2 cellular contexts compared by ENCODE assay signal in the genomic region with DNA sequence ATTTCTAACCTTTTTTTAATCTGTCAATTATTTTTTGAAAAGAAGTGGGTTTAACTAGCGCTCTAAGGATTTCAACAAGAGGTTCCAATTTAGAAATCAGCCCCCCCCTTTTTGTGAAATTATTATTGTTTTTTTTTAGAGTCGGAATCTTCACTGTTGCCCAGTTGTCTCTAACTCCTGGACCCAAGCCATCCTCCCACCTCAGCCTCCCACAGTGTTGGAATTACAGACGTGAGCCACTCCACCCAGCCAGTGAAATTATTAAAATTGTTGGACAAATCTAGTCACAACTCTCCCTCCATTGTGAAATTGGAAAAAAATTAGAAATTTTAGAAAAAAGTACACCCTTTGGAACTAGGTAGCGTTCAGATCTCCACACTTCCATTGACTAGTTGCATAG.
TF ChIP-seq lines count a peak whose summit lies in the region.

No MANE protein-coding gene starts in this region.

TF ChIP-seq in A549, 52 proteins besides CTCF, POLR2A, EP300 and RAD21:
- TF ChIP-seq ESRRA (IDR thresholded peaks at IDR 0.05; ENCODE audit: borderline replicate concordance, low read length), result no peak
- no peak for TF ChIP-seq HOXA7 (CRISPR knock-in tag; IDR thresholded peaks at IDR 0.05)
- TF ChIP-seq ATOH8 (CRISPR knock-in tag; IDR thresholded peaks at IDR 0.05; ENCODE audit: low read depth), result no peak
- no peak for TF ChIP-seq EHMT2 (IDR thresholded peaks at IDR 0.05; ENCODE audit: low read depth)
- no peak for TF ChIP-seq CHD4 (IDR thresholded peaks at IDR 0.05; ENCODE audit: borderline replicate concordance)
- TF ChIP-seq PHF8 (IDR thresholded peaks at IDR 0.05; ENCODE audit: borderline replicate concordance, low read depth), result no peak
- no peak for TF ChIP-seq FOXS1 (CRISPR knock-in tag; IDR thresholded peaks at IDR 0.05)
- TF ChIP-seq HDAC2 (IDR thresholded peaks at IDR 0.05), result no peak
- no peak for TF ChIP-seq MAFK (IDR thresholded peaks at IDR 0.05; ENCODE audit: partially characterized antibody)
- TF ChIP-seq BHLHE40 (IDR thresholded peaks at IDR 0.05; ENCODE audit: low read depth, low read length), result no peak
- TF ChIP-seq FOSL2 (IDR thresholded peaks at IDR 0.05), result no peak
- TF ChIP-seq FOSL2 (CRISPR knock-in tag; IDR thresholded peaks at IDR 0.05), result no peak
- no peak for TF ChIP-seq CBX2 (IDR thresholded peaks at IDR 0.05; ENCODE audit: borderline replicate concordance, low read depth)
- no peak for TF ChIP-seq HOXB5 (CRISPR knock-in tag; IDR thresholded peaks at IDR 0.05)
- TF ChIP-seq SREBF2 (IDR thresholded peaks at IDR 0.05), result no peak
- TF ChIP-seq CBX8 (IDR thresholded peaks at IDR 0.05), result no peak
- TF ChIP-seq TFCP2L1 (CRISPR knock-in tag; IDR thresholded peaks at IDR 0.05), result no peak
- no peak for TF ChIP-seq ELK1 (IDR thresholded peaks at IDR 0.05; ENCODE audit: low read depth, low read length)
- TF ChIP-seq NFE2L2 (conservative IDR thresholded peaks at IDR 0.05; ENCODE audit: low read length), result no peak
- TF ChIP-seq HES2 (IDR thresholded peaks at IDR 0.05), result no peak
- TF ChIP-seq RFX5 (IDR thresholded peaks at IDR 0.05), result no peak

TF ChIP-seq in HepG2, 621 proteins besides CTCF, POLR2A, EP300 and RAD21:
- no peak for TF ChIP-seq ZNF879 (CRISPR knock-in tag; IDR thresholded peaks at IDR 0.05)
- TF ChIP-seq AKNA (CRISPR knock-in tag; IDR thresholded peaks at IDR 0.05; ENCODE audit: borderline replicate concordance), result no peak
- TF ChIP-seq MNT (IDR thresholded peaks at IDR 0.05), result no peak
- no peak for TF ChIP-seq TSC22D2 (CRISPR knock-in tag; IDR thresholded peaks at IDR 0.05; ENCODE audit: borderline replicate concordance)
- TF ChIP-seq, protein P1, sequence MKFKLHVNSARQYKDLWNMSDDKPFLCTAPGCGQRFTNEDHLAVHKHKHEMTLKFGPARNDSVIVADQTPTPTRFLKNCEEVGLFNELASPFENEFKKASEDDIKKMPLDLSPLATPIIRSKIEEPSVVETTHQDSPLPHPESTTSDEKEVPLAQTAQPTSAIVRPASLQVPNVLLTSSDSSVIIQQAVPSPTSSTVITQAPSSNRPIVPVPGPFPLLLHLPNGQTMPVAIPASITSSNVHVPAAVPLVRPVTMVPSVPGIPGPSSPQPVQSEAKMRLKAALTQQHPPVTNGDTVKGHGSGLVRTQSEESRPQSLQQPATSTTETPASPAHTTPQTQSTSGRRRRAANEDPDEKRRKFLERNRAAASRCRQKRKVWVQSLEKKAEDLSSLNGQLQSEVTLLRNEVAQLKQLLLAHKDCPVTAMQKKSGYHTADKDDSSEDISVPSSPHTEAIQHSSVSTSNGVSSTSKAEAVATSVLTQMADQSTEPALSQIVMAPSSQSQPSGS (CRISPR knock-in tag; IDR thresholded peaks at IDR 0.05), result no peak
- no peak for TF ChIP-seq SIN3A (IDR thresholded peaks at IDR 0.05; ENCODE audit: borderline replicate concordance, low read depth, low read length)
- no peak for TF ChIP-seq HDAC1 (CRISPR knock-in tag; IDR thresholded peaks at IDR 0.05)
- no peak for TF ChIP-seq ZNF337 (CRISPR knock-in tag; IDR thresholded peaks at IDR 0.05; ENCODE audit: borderline replicate concordance, low read depth)
- TF ChIP-seq, protein P2, sequence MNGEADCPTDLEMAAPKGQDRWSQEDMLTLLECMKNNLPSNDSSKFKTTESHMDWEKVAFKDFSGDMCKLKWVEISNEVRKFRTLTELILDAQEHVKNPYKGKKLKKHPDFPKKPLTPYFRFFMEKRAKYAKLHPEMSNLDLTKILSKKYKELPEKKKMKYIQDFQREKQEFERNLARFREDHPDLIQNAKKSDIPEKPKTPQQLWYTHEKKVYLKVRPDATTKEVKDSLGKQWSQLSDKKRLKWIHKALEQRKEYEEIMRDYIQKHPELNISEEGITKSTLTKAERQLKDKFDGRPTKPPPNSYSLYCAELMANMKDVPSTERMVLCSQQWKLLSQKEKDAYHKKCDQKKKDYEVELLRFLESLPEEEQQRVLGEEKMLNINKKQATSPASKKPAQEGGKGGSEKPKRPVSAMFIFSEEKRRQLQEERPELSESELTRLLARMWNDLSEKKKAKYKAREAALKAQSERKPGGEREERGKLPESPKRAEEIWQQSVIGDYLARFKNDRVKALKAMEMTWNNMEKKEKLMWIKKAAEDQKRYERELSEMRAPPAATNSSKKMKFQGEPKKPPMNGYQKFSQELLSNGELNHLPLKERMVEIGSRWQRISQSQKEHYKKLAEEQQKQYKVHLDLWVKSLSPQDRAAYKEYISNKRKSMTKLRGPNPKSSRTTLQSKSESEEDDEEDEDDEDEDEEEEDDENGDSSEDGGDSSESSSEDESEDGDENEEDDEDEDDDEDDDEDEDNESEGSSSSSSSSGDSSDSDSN (CRISPR knock-in tag; IDR thresholded peaks at IDR 0.05), result no peak
- TF ChIP-seq ZNF382 (CRISPR knock-in tag; IDR thresholded peaks at IDR 0.05; ENCODE audit: borderline replicate concordance), result no peak
- TF ChIP-seq TEAD3 (CRISPR knock-in tag; optimal IDR thresholded peaks at IDR 0.05; ENCODE audit: borderline replicate concordance), result no peak
- TF ChIP-seq RBM22 (optimal IDR thresholded peaks at IDR 0.05; ENCODE audit: low read length), result no peak
- no peak for TF ChIP-seq ISX (CRISPR knock-in tag; conservative IDR thresholded peaks at IDR 0.05)
- TF ChIP-seq IRX3 (CRISPR knock-in tag; IDR thresholded peaks at IDR 0.05; ENCODE audit: borderline replicate concordance, low read depth), result no peak
- TF ChIP-seq FOXO1 (CRISPR knock-in tag; IDR thresholded peaks at IDR 0.05), result no peak
- no peak for TF ChIP-seq HNF4A (CRISPR knock-in tag; IDR thresholded peaks at IDR 0.05)
- TF ChIP-seq ZFP90 (CRISPR knock-in tag; IDR thresholded peaks at IDR 0.05; ENCODE audit: borderline replicate concordance), result no peak
- no peak for TF ChIP-seq ZNF318 (CRISPR knock-in tag; IDR thresholded peaks at IDR 0.05)
- TF ChIP-seq, protein P3, sequence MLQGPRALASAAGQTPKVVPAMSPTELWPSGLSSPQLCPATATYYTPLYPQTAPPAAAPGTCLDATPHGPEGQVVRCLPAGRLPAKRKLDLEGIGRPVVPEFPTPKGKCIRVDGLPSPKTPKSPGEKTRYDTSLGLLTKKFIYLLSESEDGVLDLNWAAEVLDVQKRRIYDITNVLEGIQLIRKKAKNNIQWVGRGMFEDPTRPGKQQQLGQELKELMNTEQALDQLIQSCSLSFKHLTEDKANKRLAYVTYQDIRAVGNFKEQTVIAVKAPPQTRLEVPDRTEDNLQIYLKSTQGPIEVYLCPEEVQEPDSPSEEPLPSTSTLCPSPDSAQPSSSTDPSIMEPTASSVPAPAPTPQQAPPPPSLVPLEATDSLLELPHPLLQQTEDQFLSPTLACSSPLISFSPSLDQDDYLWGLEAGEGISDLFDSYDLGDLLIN (CRISPR knock-in tag; IDR thresholded peaks at IDR 0.05; ENCODE audit: borderline replicate concordance), result no peak
